In genomic region chr3:41362638-41363559, GRCh38 we compare ENCODE assay signal across 14 cellular contexts.
A peak's percentile ranks its signal among the peaks of the same experiment; 100 is the strongest.
DNase-seq lines count a peak whose midpoint lies in the region; ATAC-seq, FAIRE-seq and TF ChIP-seq lines count a peak whose summit lies in the region.
"Had no signal": no experiment of that assay in that cellular context is flagged by ENCODE, and none has a peak within 500 bp of the region (broad histone marks: within the 10 kb centered on the region; RNA-seq: fewer than 3 reads in every experiment).

No MANE protein-coding gene starts in this region.

- FAIRE-seq in H54 (lab: Jason Lieb, UNC): peak; percentile 6

- TF ChIP-seq POLR2A in H54 (IDR thresholded peaks at IDR 0.05; ENCODE audit: low read depth, low read length): no peak

- H3K4me3 ChIP-seq in fibroblast of villous mesenchyme (ENCODE audit: low read depth, low read length): no peak overlapping the region
- H3K4me3 ChIP-seq: gastroesophageal sphincter had no signal

- no peak for TF ChIP-seq CTCF in fibroblast of villous mesenchyme (IDR thresholded peaks at IDR 0.05; ENCODE audit: insufficient read depth, low read depth, low read length)
- TF ChIP-seq CTCF in omental fat pad (IDR thresholded peaks at IDR 0.05): no peak

- ATAC-seq in omental fat pad (ENCODE audit: low FRiP score): peak; percentile 23
- no peak for ATAC-seq in HG02623 (IDR thresholded peaks at IDR 0.05; ENCODE audit: unreplicated experiment)
- no peak for ATAC-seq in HG02678 (IDR thresholded peaks at IDR 0.05; ENCODE audit: unreplicated experiment)
- ATAC-seq: gastroesophageal sphincter, T-cell had no signal

- no peak for DNase-seq in H54 (ENCODE audit: insufficient read length, low spot score)
- DNase-seq in SK-N-DZ (ENCODE audit: low spot score): peak; percentile 94
- peak; percentile 78 for DNase-seq in fibroblast of villous mesenchyme (ENCODE audit: low read depth)
- DNase-seq in omental fat pad (ENCODE audit: low spot score): no peak
- no peak for DNase-seq in HuH-7 (ENCODE audit: low spot score)
- DNase-seq in foreskin melanocyte: no peak
- DNase-seq: activated naive CD4-positive, alpha-beta T cell treated with anti-CD3 and anti-CD28 coated beads, Interleukin-2, amount 50 U/mL, for 16 hours; GDM1; NCI-H1105; stimulated activated CD4-positive, alpha-beta T cell treated with anti-CD3 and anti-CD28 coated beads, Interleukin-4, amount 100 ng/mL, for 24 hours; T-cell had no signal

Comparison
In these comparisons a context has a peak if more than half of its experiments do, and no peak if none do; other contexts are left out.
1. DNase-seq: peak in SK-N-DZ (single experiment) and fibroblast of villous mesenchyme (single experiment); none in H54 (single experiment), omental fat pad (single experiment), HuH-7 (single experiment) and foreskin melanocyte (single experiment).